ENCODE assay signal across 1 cellular context in the genomic region with DNA sequence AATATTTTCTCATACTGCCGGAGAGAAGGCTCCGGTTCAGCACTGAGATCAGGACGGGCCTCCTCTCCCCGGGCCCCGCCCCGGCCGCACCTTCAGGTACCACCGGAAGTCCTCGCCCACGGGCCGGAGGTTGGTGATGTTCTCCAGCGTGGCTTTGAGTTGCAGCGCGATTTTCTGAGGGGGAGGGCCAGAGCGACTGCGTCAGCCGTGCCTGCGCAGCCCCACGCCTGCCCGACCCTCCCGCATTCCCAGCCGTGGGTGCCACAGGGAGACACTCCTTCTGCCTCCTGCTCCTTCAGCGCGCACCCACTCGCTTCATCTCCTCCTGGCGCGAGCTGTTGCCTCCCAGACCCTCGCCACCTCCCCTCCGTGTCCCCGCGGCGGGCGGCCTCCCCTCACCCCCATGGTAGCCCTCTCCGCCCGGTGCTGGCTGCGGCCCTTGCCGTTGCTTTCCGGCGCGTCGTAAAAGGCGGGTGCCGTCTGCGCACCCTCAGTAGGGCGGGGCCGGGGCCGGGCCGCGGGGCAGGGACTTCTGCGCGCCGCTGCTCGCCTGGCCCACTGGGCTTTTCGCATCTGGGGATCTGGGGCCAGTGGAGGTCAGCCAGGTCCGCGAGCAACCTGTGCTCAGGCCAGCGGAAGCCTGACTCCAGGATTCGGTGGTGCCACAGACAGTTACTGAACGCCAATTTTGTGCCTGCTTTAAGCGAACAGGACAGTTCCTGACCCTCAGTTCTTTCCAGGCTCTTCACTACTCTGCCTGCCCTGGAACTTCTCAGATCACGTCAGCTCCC.
TF ChIP-seq lines count a peak whose summit lies in the region.

A gene (minus strand): TSS at position 464 of the 791 bp plus-strand sequence. CDS start 59 bp downstream, at position 405.

TF ChIP-seq in HepG2, 621 proteins besides CTCF, POLR2A, EP300 and RAD21 (continued from another document and continues in another):
- TF ChIP-seq, protein P1, sequence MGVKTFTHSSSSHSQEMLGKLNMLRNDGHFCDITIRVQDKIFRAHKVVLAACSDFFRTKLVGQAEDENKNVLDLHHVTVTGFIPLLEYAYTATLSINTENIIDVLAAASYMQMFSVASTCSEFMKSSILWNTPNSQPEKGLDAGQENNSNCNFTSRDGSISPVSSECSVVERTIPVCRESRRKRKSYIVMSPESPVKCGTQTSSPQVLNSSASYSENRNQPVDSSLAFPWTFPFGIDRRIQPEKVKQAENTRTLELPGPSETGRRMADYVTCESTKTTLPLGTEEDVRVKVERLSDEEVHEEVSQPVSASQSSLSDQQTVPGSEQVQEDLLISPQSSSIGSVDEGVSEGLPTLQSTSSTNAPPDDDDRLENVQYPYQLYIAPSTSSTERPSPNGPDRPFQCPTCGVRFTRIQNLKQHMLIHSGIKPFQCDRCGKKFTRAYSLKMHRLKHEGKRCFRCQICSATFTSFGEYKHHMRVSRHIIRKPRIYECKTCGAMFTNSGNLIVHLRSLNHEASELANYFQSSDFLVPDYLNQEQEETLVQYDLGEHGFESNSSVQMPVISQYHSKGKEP (CRISPR knock-in tag; IDR thresholded peaks at IDR 0.05), result no peak
- TF ChIP-seq ZNF607 (CRISPR knock-in tag; IDR thresholded peaks at IDR 0.05; ENCODE audit: borderline replicate concordance) (peak; percentile 57; the same call in 1 of the 2 replicates), ZNF891 (CRISPR knock-in tag; IDR thresholded peaks at IDR 0.05) (peak; percentile 95), ZNF354B (CRISPR knock-in tag; IDR thresholded peaks at IDR 0.05) (no peak), ZSCAN25 (CRISPR knock-in tag; IDR thresholded peaks at IDR 0.05) (no peak), NFE2 (CRISPR knock-in tag; IDR thresholded peaks at IDR 0.05) (no peak), ZC3H13 (CRISPR knock-in tag; IDR thresholded peaks at IDR 0.05) (peak; percentile 95), ZNF326 (CRISPR knock-in tag; IDR thresholded peaks at IDR 0.05; ENCODE audit: borderline replicate concordance) (0 out of 2 replicates have a peak, but pooled peaks have one; percentile 22), ZNF260 (CRISPR knock-in tag; IDR thresholded peaks at IDR 0.05; ENCODE audit: borderline replicate concordance, low read depth) (no peak), ZNF335 (CRISPR knock-in tag; IDR thresholded peaks at IDR 0.05) (0 out of 2 replicates have a peak, but pooled peaks have one; percentile 23), ZNF790 (CRISPR knock-in tag; IDR thresholded peaks at IDR 0.05; ENCODE audit: borderline replicate concordance) (peak; percentile 94; the same call in 1 of the 2 replicates), PRMT3 (CRISPR knock-in tag; IDR thresholded peaks at IDR 0.05; ENCODE audit: borderline replicate concordance, low read depth) (peak; percentile 71; the same call in 1 of the 2 replicates), TCF7 (IDR thresholded peaks at IDR 0.05; ENCODE audit: low read depth) (no peak), TBX3 (IDR thresholded peaks at IDR 0.05; ENCODE audit: borderline replicate concordance) (no peak), NFYB (CRISPR knock-in tag; IDR thresholded peaks at IDR 0.05) (peak; percentile 36; the same call in 1 of the 2 replicates), ZNF549 (CRISPR knock-in tag; IDR thresholded peaks at IDR 0.05) (no peak), IKZF1 (IDR thresholded peaks at IDR 0.05) (no peak), ZNF432 (CRISPR knock-in tag; IDR thresholded peaks at IDR 0.05; ENCODE audit: borderline replicate concordance) (no peak), HCFC1 (IDR thresholded peaks at IDR 0.05; ENCODE audit: low read depth, low read length) (peak; percentile 37; the same call in 1 of the 2 replicates)
- TF ChIP-seq, protein P2, sequence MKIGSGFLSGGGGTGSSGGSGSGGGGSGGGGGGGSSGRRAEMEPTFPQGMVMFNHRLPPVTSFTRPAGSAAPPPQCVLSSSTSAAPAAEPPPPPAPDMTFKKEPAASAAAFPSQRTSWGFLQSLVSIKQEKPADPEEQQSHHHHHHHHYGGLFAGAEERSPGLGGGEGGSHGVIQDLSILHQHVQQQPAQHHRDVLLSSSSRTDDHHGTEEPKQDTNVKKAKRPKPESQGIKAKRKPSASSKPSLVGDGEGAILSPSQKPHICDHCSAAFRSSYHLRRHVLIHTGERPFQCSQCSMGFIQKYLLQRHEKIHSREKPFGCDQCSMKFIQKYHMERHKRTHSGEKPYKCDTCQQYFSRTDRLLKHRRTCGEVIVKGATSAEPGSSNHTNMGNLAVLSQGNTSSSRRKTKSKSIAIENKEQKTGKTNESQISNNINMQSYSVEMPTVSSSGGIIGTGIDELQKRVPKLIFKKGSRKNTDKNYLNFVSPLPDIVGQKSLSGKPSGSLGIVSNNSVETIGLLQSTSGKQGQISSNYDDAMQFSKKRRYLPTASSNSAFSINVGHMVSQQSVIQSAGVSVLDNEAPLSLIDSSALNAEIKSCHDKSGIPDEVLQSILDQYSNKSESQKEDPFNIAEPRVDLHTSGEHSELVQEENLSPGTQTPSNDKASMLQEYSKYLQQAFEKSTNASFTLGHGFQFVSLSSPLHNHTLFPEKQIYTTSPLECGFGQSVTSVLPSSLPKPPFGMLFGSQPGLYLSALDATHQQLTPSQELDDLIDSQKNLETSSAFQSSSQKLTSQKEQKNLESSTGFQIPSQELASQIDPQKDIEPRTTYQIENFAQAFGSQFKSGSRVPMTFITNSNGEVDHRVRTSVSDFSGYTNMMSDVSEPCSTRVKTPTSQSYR (CRISPR knock-in tag; IDR thresholded peaks at IDR 0.05; ENCODE audit: borderline replicate concordance), result peak; percentile 47; the same call in 1 of the 2 replicates
- TF ChIP-seq, protein P3, sequence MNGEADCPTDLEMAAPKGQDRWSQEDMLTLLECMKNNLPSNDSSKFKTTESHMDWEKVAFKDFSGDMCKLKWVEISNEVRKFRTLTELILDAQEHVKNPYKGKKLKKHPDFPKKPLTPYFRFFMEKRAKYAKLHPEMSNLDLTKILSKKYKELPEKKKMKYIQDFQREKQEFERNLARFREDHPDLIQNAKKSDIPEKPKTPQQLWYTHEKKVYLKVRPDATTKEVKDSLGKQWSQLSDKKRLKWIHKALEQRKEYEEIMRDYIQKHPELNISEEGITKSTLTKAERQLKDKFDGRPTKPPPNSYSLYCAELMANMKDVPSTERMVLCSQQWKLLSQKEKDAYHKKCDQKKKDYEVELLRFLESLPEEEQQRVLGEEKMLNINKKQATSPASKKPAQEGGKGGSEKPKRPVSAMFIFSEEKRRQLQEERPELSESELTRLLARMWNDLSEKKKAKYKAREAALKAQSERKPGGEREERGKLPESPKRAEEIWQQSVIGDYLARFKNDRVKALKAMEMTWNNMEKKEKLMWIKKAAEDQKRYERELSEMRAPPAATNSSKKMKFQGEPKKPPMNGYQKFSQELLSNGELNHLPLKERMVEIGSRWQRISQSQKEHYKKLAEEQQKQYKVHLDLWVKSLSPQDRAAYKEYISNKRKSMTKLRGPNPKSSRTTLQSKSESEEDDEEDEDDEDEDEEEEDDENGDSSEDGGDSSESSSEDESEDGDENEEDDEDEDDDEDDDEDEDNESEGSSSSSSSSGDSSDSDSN (CRISPR knock-in tag; IDR thresholded peaks at IDR 0.05), result peak; percentile 86
- TF ChIP-seq, protein P4, sequence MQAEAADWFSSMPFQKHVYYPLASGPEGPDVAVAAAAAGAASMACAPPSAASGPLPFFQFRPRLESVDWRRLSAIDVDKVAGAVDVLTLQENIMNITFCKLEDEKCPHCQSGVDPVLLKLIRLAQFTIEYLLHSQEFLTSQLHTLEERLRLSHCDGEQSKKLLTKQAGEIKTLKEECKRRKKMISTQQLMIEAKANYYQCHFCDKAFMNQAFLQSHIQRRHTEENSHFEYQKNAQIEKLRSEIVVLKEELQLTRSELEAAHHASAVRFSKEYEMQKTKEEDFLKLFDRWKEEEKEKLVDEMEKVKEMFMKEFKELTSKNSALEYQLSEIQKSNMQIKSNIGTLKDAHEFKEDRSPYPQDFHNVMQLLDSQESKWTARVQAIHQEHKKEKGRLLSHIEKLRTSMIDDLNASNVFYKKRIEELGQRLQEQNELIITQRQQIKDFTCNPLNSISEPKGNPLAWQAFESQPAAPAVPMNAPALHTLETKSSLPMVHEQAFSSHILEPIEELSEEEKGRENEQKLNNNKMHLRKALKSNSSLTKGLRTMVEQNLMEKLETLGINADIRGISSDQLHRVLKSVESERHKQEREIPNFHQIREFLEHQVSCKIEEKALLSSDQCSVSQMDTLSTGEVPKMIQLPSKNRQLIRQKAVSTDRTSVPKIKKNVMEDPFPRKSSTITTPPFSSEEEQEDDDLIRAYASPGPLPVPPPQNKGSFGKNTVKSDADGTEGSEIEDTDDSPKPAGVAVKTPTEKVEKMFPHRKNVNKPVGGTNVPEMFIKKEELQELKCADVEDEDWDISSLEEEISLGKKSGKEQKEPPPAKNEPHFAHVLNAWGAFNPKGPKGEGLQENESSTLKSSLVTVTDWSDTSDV (CRISPR knock-in tag; IDR thresholded peaks at IDR 0.05), result 0 out of 2 replicates have a peak, but pooled peaks have one; percentile 48
- TF ChIP-seq, protein P5, sequence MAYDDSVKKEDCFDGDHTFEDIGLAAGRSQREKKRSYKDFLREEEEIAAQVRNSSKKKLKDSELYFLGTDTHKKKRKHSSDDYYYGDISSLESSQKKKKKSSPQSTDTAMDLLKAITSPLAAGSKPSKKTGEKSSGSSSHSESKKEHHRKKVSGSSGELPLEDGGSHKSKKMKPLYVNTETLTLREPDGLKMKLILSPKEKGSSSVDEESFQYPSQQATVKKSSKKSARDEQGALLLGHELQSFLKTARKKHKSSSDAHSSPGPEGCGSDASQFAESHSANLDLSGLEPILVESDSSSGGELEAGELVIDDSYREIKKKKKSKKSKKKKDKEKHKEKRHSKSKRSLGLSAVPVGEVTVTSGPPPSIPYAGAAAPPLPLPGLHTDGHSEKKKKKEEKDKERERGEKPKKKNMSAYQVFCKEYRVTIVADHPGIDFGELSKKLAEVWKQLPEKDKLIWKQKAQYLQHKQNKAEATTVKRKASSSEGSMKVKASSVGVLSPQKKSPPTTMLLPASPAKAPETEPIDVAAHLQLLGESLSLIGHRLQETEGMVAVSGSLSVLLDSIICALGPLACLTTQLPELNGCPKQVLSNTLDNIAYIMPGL (CRISPR knock-in tag; IDR thresholded peaks at IDR 0.05; ENCODE audit: borderline replicate concordance in 1 of 2, low read depth in 1 of 2), result peak; percentile 90 to 91
- TF ChIP-seq, protein P6, sequence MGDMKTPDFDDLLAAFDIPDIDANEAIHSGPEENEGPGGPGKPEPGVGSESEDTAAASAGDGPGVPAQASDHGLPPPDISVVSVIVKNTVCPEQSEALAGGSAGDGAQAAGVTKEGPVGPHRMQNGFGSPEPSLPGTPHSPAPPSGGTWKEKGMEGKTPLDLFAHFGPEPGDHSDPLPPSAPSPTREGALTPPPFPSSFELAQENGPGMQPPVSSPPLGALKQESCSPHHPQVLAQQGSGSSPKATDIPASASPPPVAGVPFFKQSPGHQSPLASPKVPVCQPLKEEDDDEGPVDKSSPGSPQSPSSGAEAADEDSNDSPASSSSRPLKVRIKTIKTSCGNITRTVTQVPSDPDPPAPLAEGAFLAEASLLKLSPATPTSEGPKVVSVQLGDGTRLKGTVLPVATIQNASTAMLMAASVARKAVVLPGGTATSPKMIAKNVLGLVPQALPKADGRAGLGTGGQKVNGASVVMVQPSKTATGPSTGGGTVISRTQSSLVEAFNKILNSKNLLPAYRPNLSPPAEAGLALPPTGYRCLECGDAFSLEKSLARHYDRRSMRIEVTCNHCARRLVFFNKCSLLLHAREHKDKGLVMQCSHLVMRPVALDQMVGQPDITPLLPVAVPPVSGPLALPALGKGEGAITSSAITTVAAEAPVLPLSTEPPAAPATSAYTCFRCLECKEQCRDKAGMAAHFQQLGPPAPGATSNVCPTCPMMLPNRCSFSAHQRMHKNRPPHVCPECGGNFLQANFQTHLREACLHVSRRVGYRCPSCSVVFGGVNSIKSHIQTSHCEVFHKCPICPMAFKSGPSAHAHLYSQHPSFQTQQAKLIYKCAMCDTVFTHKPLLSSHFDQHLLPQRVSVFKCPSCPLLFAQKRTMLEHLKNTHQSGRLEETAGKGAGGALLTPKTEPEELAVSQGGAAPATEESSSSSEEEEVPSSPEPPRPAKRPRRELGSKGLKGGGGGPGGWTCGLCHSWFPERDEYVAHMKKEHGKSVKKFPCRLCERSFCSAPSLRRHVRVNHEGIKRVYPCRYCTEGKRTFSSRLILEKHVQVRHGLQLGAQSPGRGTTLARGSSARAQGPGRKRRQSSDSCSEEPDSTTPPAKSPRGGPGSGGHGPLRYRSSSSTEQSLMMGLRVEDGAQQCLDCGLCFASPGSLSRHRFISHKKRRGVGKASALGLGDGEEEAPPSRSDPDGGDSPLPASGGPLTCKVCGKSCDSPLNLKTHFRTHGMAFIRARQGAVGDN (CRISPR knock-in tag; IDR thresholded peaks at IDR 0.05), result peak; percentile 95
- TF ChIP-seq, protein P7, sequence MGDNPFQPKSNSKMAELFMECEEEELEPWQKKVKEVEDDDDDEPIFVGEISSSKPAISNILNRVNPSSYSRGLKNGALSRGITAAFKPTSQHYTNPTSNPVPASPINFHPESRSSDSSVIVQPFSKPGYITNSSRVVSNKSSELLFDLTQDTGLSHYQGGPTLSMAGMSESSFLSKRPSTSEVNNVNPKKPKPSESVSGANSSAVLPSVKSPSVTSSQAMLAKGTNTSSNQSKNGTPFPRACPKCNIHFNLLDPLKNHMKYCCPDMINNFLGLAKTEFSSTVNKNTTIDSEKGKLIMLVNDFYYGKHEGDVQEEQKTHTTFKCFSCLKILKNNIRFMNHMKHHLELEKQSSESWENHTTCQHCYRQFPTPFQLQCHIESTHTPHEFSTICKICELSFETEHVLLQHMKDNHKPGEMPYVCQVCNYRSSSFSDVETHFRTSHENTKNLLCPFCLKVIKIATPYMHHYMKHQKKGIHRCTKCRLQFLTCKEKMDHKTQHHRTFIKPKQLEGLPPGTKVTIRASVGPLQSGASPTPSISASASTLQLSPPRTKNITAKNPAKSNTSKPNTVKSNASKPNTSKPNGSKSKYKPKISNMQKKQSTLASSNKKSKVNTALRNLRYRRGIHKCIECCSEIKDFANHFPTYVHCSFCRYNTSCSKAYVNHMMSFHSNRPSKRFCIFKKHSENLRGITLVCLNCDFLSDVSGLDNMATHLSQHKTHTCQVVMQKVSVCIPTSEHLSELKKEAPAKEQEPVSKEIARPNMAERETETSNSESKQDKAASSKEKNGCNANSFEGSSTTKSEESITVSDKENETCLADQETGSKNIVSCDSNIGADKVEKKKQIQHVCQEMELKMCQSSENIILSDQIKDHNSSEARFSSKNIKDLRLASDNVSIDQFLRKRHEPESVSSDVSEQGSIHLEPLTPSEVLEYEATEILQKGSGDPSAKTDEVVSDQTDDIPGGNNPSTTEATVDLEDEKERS (CRISPR knock-in tag; IDR thresholded peaks at IDR 0.05), result peak; percentile 87
